ENCODE assay signal across 10 cellular contexts in genomic region chr5:45521067-45521466, GRCh38.
A peak's percentile ranks its signal among the peaks of the same experiment; 100 is the strongest.
DNase-seq lines count a peak whose midpoint lies in the region; ATAC-seq and TF ChIP-seq lines count a peak whose summit lies in the region.
"Had no signal": no experiment of that assay in that cellular context is flagged by ENCODE, and none has a peak within 500 bp of the region (broad histone marks: within the 10 kb centered on the region; RNA-seq: fewer than 3 reads in every experiment).

No MANE protein-coding gene starts in this region.

- no peaks in the 10 kb centered on the region for H3K9me2 ChIP-seq in GM23338 (ENCODE audit: insufficient read depth)
- no peaks in the 10 kb centered on the region for H3K9me2 ChIP-seq in GM23248 (ENCODE audit: insufficient read depth)

- in situ Hi-C loops in GM23248 (cut with MboI): no loop called here

- no peaks in the 10 kb centered on the region for H3K79me2 ChIP-seq in GM23338 (replicated peaks; ENCODE audit: insufficient read depth)
- no peaks in the 10 kb centered on the region for H3K79me2 ChIP-seq in GM23248 (ENCODE audit: insufficient read depth)
- H3K79me2 ChIP-seq: parathyroid adenoma had no signal

- H3F3A ChIP-seq in GM23338 (replicated peaks; ENCODE audit: low read depth): no peaks in the 10 kb centered on the region
- no peaks in the 10 kb centered on the region for H3F3A ChIP-seq in GM23248 (ENCODE audit: insufficient read depth)

- H3K9ac ChIP-seq in GM23248: no peak overlapping the region
- H3K9ac ChIP-seq: parathyroid adenoma had no signal

- peaks cover 8% of the 10 kb centered on the region; the same call in 1 of the 2 replicates for H3K4me1 ChIP-seq in GM23338 (ENCODE audit: insufficient read depth)
- H3K4me1 ChIP-seq in GM23248 (ENCODE audit: insufficient read depth): no peaks in the 10 kb centered on the region
- H3K4me1 ChIP-seq: parathyroid adenoma had no signal

- no peaks in the 10 kb centered on the region for H3K36me3 ChIP-seq in GM23338 (ENCODE audit: insufficient read depth)
- H3K36me3 ChIP-seq in GM23248 (ENCODE audit: low read depth): no peaks in the 10 kb centered on the region

- H3K27ac ChIP-seq in GM23338 (ENCODE audit: low read depth): no peak overlapping the region
- H3K27ac ChIP-seq in GM23248: no peak overlapping the region
- H3K27ac ChIP-seq: parathyroid adenoma had no signal

- TF ChIP-seq CTCF in GM23338 (conservative IDR thresholded peaks at IDR 0.05; ENCODE audit: low read depth in 2 of 2): peak; percentile 87 to 90
- peak; percentile 67 to 70 for TF ChIP-seq CTCF in brain (conservative IDR thresholded peaks at IDR 0.05)

- H4K20me1 ChIP-seq in GM23338 (replicated peaks; ENCODE audit: insufficient read depth): no peaks in the 10 kb centered on the region
- no peaks in the 10 kb centered on the region for H4K20me1 ChIP-seq in GM23248 (ENCODE audit: insufficient read depth)

- H3K27ac Mint-ChIP-seq in GM23338 (peak overlapping the region; percentile 88), brain (peak overlapping the region in 3 of 5 experiments; percentile 60 to 80 (median 77))
- H3K27ac Mint-ChIP-seq in activated CD8-positive, alpha-beta memory T cell treated with anti-CD3 and anti-CD28 coated beads, Interleukin-2, amount 10 ng/mL, durations not matched to agents 7 days and 5 days: no peak overlapping the region

- no peaks in the 10 kb centered on the region for H3K36me3 Mint-ChIP-seq in GM23338 (ENCODE audit: low read depth)
- no peaks in the 10 kb centered on the region for H3K36me3 Mint-ChIP-seq in brain
- H3K36me3 Mint-ChIP-seq in activated CD8-positive, alpha-beta memory T cell treated with anti-CD3 and anti-CD28 coated beads, Interleukin-2, amount 10 ng/mL, durations not matched to agents 7 days and 5 days: no peaks in the 10 kb centered on the region

- WGBS in GM23248 (ENCODE audit: low coverage in 1 of 2, low lambda C conversion rate in 2 of 2, missing lambda C conversion rate in 2 of 2), 2 experiments: 0 to 3% methylated on average over 2 of the region's 2 CpGs

- no peak overlapping the region for H3K4me2 ChIP-seq in GM23338
- H3K4me2 ChIP-seq in GM23248 (ENCODE audit: unreplicated experiment): no peak overlapping the region

- H2AFZ ChIP-seq in GM23338 (no peak overlapping the region), GM23248 (no peak overlapping the region)
- H2AFZ ChIP-seq: parathyroid adenoma had no signal

- no peaks in the 10 kb centered on the region for H3K9me3 Mint-ChIP-seq in GM23338
- H3K9me3 Mint-ChIP-seq in brain: no peaks in the 10 kb centered on the region
- peaks cover 3% of the 10 kb centered on the region for H3K9me3 Mint-ChIP-seq in activated CD8-positive, alpha-beta memory T cell treated with anti-CD3 and anti-CD28 coated beads, Interleukin-2, amount 10 ng/mL, durations not matched to agents 7 days and 5 days (ENCODE audit: low read depth)

- H3K4me1 Mint-ChIP-seq in GM23338 (peaks cover 2% of the 10 kb centered on the region; the same call in 1 of the 3 replicates), brain (no peaks in the 10 kb centered on the region)
- no peaks in the 10 kb centered on the region for H3K4me1 Mint-ChIP-seq in activated CD8-positive, alpha-beta memory T cell treated with anti-CD3 and anti-CD28 coated beads, Interleukin-2, amount 10 ng/mL, durations not matched to agents 7 days and 5 days

- DNase-seq in GM23338 (ENCODE audit: low spot score) (peak; percentile 87), NCI-H146 (lab: John Stamatoyannopoulos, UW) (peak; percentile 47), midbrain (lab: John Stamatoyannopoulos, UW) (peak; percentile 5), GM23248 (no peak)
- no peak for DNase-seq in activated CD8-positive, alpha-beta memory T cell treated with anti-CD3 and anti-CD28 coated beads, Interleukin-2, amount 10 ng/mL, durations not matched to agents 7 days and 5 days
- DNase-seq: cerebellar nuclear complex had no signal

- no peak overlapping the region for H3K4me3 Mint-ChIP-seq in GM23338
- H3K4me3 Mint-ChIP-seq in brain: peak overlapping the region in 2 of 5 experiments; percentile 39 to 70
- H3K4me3 Mint-ChIP-seq in activated CD8-positive, alpha-beta memory T cell treated with anti-CD3 and anti-CD28 coated beads, Interleukin-2, amount 10 ng/mL, durations not matched to agents 7 days and 5 days: no peak overlapping the region

- peak; percentile 95 for ATAC-seq in GM23338
- no peak for ATAC-seq in HG02571 (IDR thresholded peaks at IDR 0.05; ENCODE audit: unreplicated experiment)
- ATAC-seq in activated CD8-positive, alpha-beta memory T cell treated with anti-CD3 and anti-CD28 coated beads, Interleukin-2, amount 10 ng/mL, durations not matched to agents 7 days and 5 days: no peak
- no peak for ATAC-seq in GM19397 (IDR thresholded peaks at IDR 0.05; ENCODE audit: unreplicated experiment)

- no peaks in the 10 kb centered on the region for H3K27me3 ChIP-seq in GM23338 (ENCODE audit: insufficient read depth)
- H3K27me3 ChIP-seq in GM23248 (replicated peaks; ENCODE audit: insufficient read depth): no peaks in the 10 kb centered on the region

- no peaks in the 10 kb centered on the region for H3K27me3 Mint-ChIP-seq in GM23338 (ENCODE audit: insufficient read depth, low read depth, poor library complexity)
- no peaks in the 10 kb centered on the region for H3K27me3 Mint-ChIP-seq in brain
- no peaks in the 10 kb centered on the region for H3K27me3 Mint-ChIP-seq in activated CD8-positive, alpha-beta memory T cell treated with anti-CD3 and anti-CD28 coated beads, Interleukin-2, amount 10 ng/mL, durations not matched to agents 7 days and 5 days

- CTCF ChIA-PET in activated CD8-positive, alpha-beta memory T cell treated with anti-CD3 and anti-CD28 coated beads, Interleukin-2, amount 10 ng/mL, durations not matched to agents 7 days and 5 days (lab: Charles Lee): no interaction called here

- H3K4me3 ChIP-seq in GM23338 (no peak overlapping the region), GM23248 (no peak overlapping the region)

- H3K9me3 ChIP-seq in GM23248 (ENCODE audit: low read depth): no peaks in the 10 kb centered on the region

TF ChIP-seq in GM23338, 12 proteins besides CTCF, POLR2A, EP300 and RAD21:
- TF ChIP-seq EZH2 (IDR thresholded peaks at IDR 0.05; ENCODE audit: low read depth, unreplicated experiment) (no peak), ETS1 (IDR thresholded peaks at IDR 0.05) (no peak), POLR2AphosphoS5 (IDR thresholded peaks at IDR 0.05; ENCODE audit: low read depth) (no peak), ZNF114 (CRISPR knock-in tag; IDR thresholded peaks at IDR 0.05) (no peak)
TF ChIP-seq in GM23338: peak in this region for 0.

Comparison
In these comparisons a context has a peak if more than half of its experiments do, and no peak if none do; other contexts are left out.
1. DNase-seq: peak in GM23338 (single experiment), NCI-H146 (single experiment) and midbrain (single experiment); none in activated CD8-positive, alpha-beta memory T cell treated with anti-CD3 and anti-CD28 coated beads, Interleukin-2, amount 10 ng/mL, durations not matched to agents 7 days and 5 days (single experiment) and GM23248 (single experiment).